Comparison of ENCODE assay signal across 8 cellular contexts in genomic region chr5:59039296-59040006, GRCh38.
DNase-seq lines count a peak whose midpoint lies in the region; ATAC-seq and TF ChIP-seq lines count a peak whose summit lies in the region.

No MANE protein-coding gene starts in this region.

- H3K18ac ChIP-seq in trophoblast cell (ENCODE audit: low read length) = peak overlapping the region; percentile 98

- POLR2A ChIA-PET in SK-N-SH (lab: Yijun Ruan, JAX) = interaction anchor here (1.8 kb wide), 1 partner anchor 89 kb away, joined by 14 read pairs; no protein-coding TSS in a partner anchor

- H3K27ac ChIP-seq in SK-N-SH (ENCODE audit: low read depth in 2 of 2, low read length in 1 of 2) = peak overlapping the region; percentile 41 to 50; a peak in 2 of 4 replicates
- peak overlapping the region; percentile 38 for H3K27ac ChIP-seq in trophoblast cell (ENCODE audit: low read depth, low read length)

- H3K79me2 ChIP-seq in SK-N-SH (ENCODE audit: insufficient read depth) (peaks cover 11% of the 10 kb centered on the region; the same call in 1 of the 2 replicates), trophoblast cell (ENCODE audit: control insufficient read depth, insufficient read depth, low read length, poor library complexity) (peaks cover 10% of the 10 kb centered on the region)

- no peak for TF ChIP-seq RAD21 in SK-N-SH (IDR thresholded peaks at IDR 0.05; ENCODE audit: low read length)

- H3K4me3 ChIP-seq in SK-N-SH (ENCODE audit: low read depth in 2 of 2, low read length in 1 of 2) (peak overlapping the region; percentile 74 to 76), trophoblast cell (ENCODE audit: low read depth, low read length) (peak overlapping the region; percentile 86)

- TF ChIP-seq EP300 in SK-N-SH (IDR thresholded peaks at IDR 0.05; ENCODE audit: borderline replicate concordance in 1 of 2, low read depth in 1 of 2, low read length in 1 of 2) = 0 out of 4 replicates have a peak, but pooled peaks of 1 of the 2 experiments have one; percentile 38

- peak overlapping the region; percentile 15 for H2BK5ac ChIP-seq in trophoblast cell (ENCODE audit: low read depth, low read length, poor library complexity)

- CTCF ChIA-PET in SK-N-SH (lab: Yijun Ruan, JAX) = interaction anchor here (0.7 to 1.8 kb wide), 6 partner anchors 56 to 142 kb away, joined by 3 to 8 read pairs (median 4); no protein-coding TSS in a partner anchor

- peaks cover 26 to 49% of the 10 kb centered on the region in 2 donors for H3K36me3 Mint-ChIP-seq in activated naive CD4-positive, alpha-beta T cell treated with anti-CD3 and anti-CD28 coated beads, Interleukin-2, amount 50 U/mL, for 72 hours
- no peaks in the 10 kb centered on the region for H3K36me3 Mint-ChIP-seq in type B pancreatic cell

- H3K4me3 Mint-ChIP-seq in type B pancreatic cell = peak overlapping the region; percentile 87

- peak overlapping the region; percentile 91 for H2BK120ac ChIP-seq in trophoblast cell (ENCODE audit: insufficient read depth, low read length, poor library complexity)

- no peaks in the 10 kb centered on the region for H3K36me3 ChIP-seq in SK-N-SH (replicated peaks in 1 of 2; ENCODE audit: control insufficient read depth in 1 of 2, insufficient read depth in 2 of 2, low read length in 1 of 2)
- no peaks in the 10 kb centered on the region for H3K36me3 ChIP-seq in trophoblast cell (ENCODE audit: control insufficient read depth in 1 of 2, insufficient read depth in 2 of 2, low read length in 2 of 2)

- H3K9me3 Mint-ChIP-seq in activated naive CD4-positive, alpha-beta T cell treated with anti-CD3 and anti-CD28 coated beads, Interleukin-2, amount 50 U/mL, for 72 hours = no peaks in the 10 kb centered on the region
- H3K9me3 Mint-ChIP-seq in type B pancreatic cell = no peaks in the 10 kb centered on the region

- H3K27ac Mint-ChIP-seq in activated naive CD4-positive, alpha-beta T cell treated with anti-CD3 and anti-CD28 coated beads, Interleukin-2, amount 50 U/mL, for 72 hours = peak overlapping the region; percentile 95 to 96
- H3K27ac Mint-ChIP-seq in type B pancreatic cell = peak overlapping the region; percentile 79

- DNase-seq in Ammon's horn (ENCODE audit: low spot score) (peak; percentile 44), SK-N-SH (peak; percentile 87), Right ventricle myocardium inferior (ENCODE audit: missing footprints) (peak; percentile 96), trophoblast cell (peak; percentile 43 to 65), type B pancreatic cell (ENCODE audit: extremely low spot score, unreplicated experiment) (peak; percentile 77)
- peak; percentile 85 to 90 for DNase-seq in activated naive CD4-positive, alpha-beta T cell treated with anti-CD3 and anti-CD28 coated beads, Interleukin-2, amount 50 U/mL, for 72 hours (ENCODE audit: low spot score in 2 of 2)

- no peaks in the 10 kb centered on the region for H3K9me3 ChIP-seq in SK-N-SH
- no peaks in the 10 kb centered on the region for H3K9me3 ChIP-seq in trophoblast cell (ENCODE audit: insufficient read depth, low read depth, low read length)

- H3K9me2 ChIP-seq in SK-N-SH = no peaks in the 10 kb centered on the region

- H3K4me1 ChIP-seq in SK-N-SH (ENCODE audit: control insufficient read depth in 1 of 2, insufficient read depth in 2 of 2, low read depth in 1 of 2, low read length in 1 of 2) (peaks cover 26 to 45% of the 10 kb centered on the region in 2 experiments), trophoblast cell (ENCODE audit: control insufficient read depth in 1 of 2, insufficient read depth in 2 of 2, low read length in 2 of 2) (peaks cover 3 to 5% of the 10 kb centered on the region in 2 experiments)

- 2% methylated on average over 21 of the region's 86 CpGs for WGBS in SK-N-SH (ENCODE audit: low lambda C conversion rate)
- WGBS in trophoblast cell (ENCODE audit: extremely low coverage, insufficient coverage, insufficient read length) = no CpG with 5 or more reads among the region's 86 CpGs

- intact Hi-C loops in Right ventricle myocardium inferior (cut with DNase I) = loop anchor here (1.0 to 10.0 kb wide), 3 partner anchors 88 to 315 kb away; no protein-coding TSS in a partner anchor

- H3K27me3 ChIP-seq in SK-N-SH (ENCODE audit: insufficient read depth) (no peaks in the 10 kb centered on the region), trophoblast cell (ENCODE audit: insufficient read depth, low read length) (peaks cover 5% of the 10 kb centered on the region)

- peak overlapping the region; percentile 91 for H3K4me2 ChIP-seq in SK-N-SH
- H3K4me2 ChIP-seq in trophoblast cell (ENCODE audit: low read length) = peak overlapping the region; percentile 97

- peak overlapping the region; percentile 65 for H2AK5ac ChIP-seq in trophoblast cell (ENCODE audit: low read length)

- H2BK12ac ChIP-seq in trophoblast cell (ENCODE audit: low read length) = peak overlapping the region; percentile 79

- H3K4ac ChIP-seq in trophoblast cell (ENCODE audit: low read depth, low read length) = peak overlapping the region; percentile 85

- peak overlapping the region; percentile 95 for H3K14ac ChIP-seq in trophoblast cell (ENCODE audit: low read length)

- peak overlapping the region; percentile 70 for H4K12ac ChIP-seq in trophoblast cell (ENCODE audit: low read depth, low read length)

- peak overlapping the region; percentile 88 for H4K91ac ChIP-seq in trophoblast cell (ENCODE audit: low read depth, low read length)

- H3K79me1 ChIP-seq in trophoblast cell (ENCODE audit: low read length) = peaks cover 11% of the 10 kb centered on the region

- peak overlapping the region; percentile 93 for H2AFZ ChIP-seq in SK-N-SH (ENCODE audit: low read depth)
- peak overlapping the region; percentile 66 for H2AFZ ChIP-seq in trophoblast cell (ENCODE audit: insufficient read depth, low read length, poor library complexity)

- H4K8ac ChIP-seq in trophoblast cell (ENCODE audit: low read depth, low read length) = peak overlapping the region; percentile 57

- H4K20me1 ChIP-seq in SK-N-SH (ENCODE audit: insufficient read depth) = no peaks in the 10 kb centered on the region

- H3K4me1 Mint-ChIP-seq in type B pancreatic cell (ENCODE audit: unreplicated experiment) = peaks cover 27% of the 10 kb centered on the region

- ATAC-seq in GM19324 (IDR thresholded peaks at IDR 0.05; ENCODE audit: low FRiP score, unreplicated experiment) (peak; percentile 69), HG03439 (IDR thresholded peaks at IDR 0.05; ENCODE audit: unreplicated experiment) (peak; percentile 62), Right ventricle myocardium inferior (peak; percentile 73)
- peak; percentile 82 for ATAC-seq in activated naive CD4-positive, alpha-beta T cell treated with anti-CD3 and anti-CD28 coated beads, Interleukin-2, amount 50 U/mL, for 72 hours

- peaks cover 3% of the 10 kb centered on the region for H3K27me3 Mint-ChIP-seq in type B pancreatic cell

- H3F3A ChIP-seq in SK-N-SH (replicated peaks; ENCODE audit: insufficient read depth) = peaks cover 33% of the 10 kb centered on the region

- TF ChIP-seq CTCF in SK-N-SH (IDR thresholded peaks at IDR 0.05) (no peak), type B pancreatic cell (conservative IDR thresholded peaks at IDR 0.05) (no peak)

- peak overlapping the region; percentile 69 for H3K9ac ChIP-seq in SK-N-SH
- H3K9ac ChIP-seq in trophoblast cell (ENCODE audit: low read length) = peak overlapping the region; percentile 94

- H3K23ac ChIP-seq in trophoblast cell (ENCODE audit: low read length) = no peak overlapping the region

TF ChIP-seq in SK-N-SH, 30 proteins besides CTCF, POLR2A, EP300 and RAD21:
- TF ChIP-seq MAX (IDR thresholded peaks at IDR 0.05; ENCODE audit: low read depth) = peak; percentile 71
- TF ChIP-seq TCF12 (IDR thresholded peaks at IDR 0.05) = peak; percentile 45
- peak; percentile 35; the same call in 1 of the 2 replicates for TF ChIP-seq ELF1 (IDR thresholded peaks at IDR 0.05)
- TF ChIP-seq FOXJ3 (CRISPR knock-in tag; IDR thresholded peaks at IDR 0.05) = no peak
- TF ChIP-seq FOSL2 (IDR thresholded peaks at IDR 0.05; ENCODE audit: borderline replicate concordance, low read depth) = peak; percentile 36; the same call in 1 of the 2 replicates
- 0 out of 2 replicates have a peak, but pooled peaks have one; percentile 8 for TF ChIP-seq TEAD4 (IDR thresholded peaks at IDR 0.05; ENCODE audit: borderline replicate concordance, insufficient read depth)
- peak; percentile 15; the same call in 1 of the 2 replicates for TF ChIP-seq POLR2AphosphoS5 (IDR thresholded peaks at IDR 0.05; ENCODE audit: low read depth, low read length)
- TF ChIP-seq NRF1 (IDR thresholded peaks at IDR 0.05; ENCODE audit: low read depth, low read length) = peak; percentile 12; the same call in 1 of the 2 replicates
- peak; percentile 47; the same call in 1 of the 2 replicates for TF ChIP-seq MXI1 (IDR thresholded peaks at IDR 0.05; ENCODE audit: low read depth, low read length)
- TF ChIP-seq USF2 (IDR thresholded peaks at IDR 0.05; ENCODE audit: borderline replicate concordance, low read depth, low read length) = no peak
- TF ChIP-seq PBX3 (IDR thresholded peaks at IDR 0.05) = no peak
- TF ChIP-seq JUND (IDR thresholded peaks at IDR 0.05) = no peak

Comparison
In these comparisons a context has a peak if more than half of its experiments do, and no peak if none do; other contexts are left out.
1. Peak in every context shown above with its lines: DNase-seq, ATAC-seq, H3K4me3 ChIP-seq and H3K27ac ChIP-seq.
2. DNase-seq: peak in every context shown above with its lines; median percentile 96 in Right ventricle myocardium inferior; 88 in activated naive CD4-positive, alpha-beta T cell treated with anti-CD3 and anti-CD28 coated beads, Interleukin-2, amount 50 U/mL, for 72 hours; 87 in SK-N-SH; 77 in type B pancreatic cell; 54 in trophoblast cell; 44 in Ammon's horn.